In the genomic region with DNA sequence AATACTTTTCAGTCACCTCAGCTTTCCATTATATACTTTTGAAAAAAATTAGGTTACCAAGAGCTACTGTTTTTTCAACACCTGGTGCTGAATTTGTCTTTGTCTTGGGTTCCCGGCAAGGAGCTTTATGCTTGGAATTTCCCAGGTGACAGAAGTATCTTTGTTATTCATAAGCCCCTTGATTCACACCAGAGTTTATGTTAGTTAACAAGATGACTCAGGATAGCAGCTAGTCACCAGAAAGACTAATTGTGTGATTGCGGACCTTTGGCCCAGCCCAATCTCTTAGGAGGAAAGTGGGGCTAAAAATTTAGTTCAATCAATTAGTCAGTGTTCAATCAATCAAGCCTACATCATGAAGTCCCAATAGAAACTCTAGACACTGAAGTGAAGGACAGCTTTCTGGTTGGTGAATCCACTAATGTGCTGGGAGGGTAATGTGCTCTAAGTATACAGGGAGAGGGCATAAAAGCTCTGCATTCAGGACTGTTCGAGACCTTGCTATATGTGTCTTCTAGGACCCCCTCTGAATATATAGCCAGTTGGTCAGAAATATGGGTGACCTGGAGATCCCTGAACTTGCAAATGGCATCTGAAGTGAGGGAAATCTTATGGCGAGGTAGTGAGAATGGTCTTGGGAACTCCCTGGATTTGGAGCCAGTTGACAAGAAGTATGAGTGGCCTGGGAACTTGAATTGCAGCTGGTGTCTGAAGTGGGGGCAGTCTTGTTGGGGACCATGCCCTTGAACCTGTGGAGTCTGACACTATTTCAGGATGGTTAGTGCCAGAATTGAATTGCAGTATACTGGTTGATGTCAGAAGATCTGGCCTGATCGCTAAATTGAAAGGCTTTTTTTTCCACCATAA, we compare ENCODE assay signal across 13 cellular contexts. TPM values are rescaled to one million over a fixed set of nuclear protein-coding genes. Genes with fewer than 3 reads are reported as not detected.
DNase-seq lines count a peak whose midpoint lies in the region; ATAC-seq and TF ChIP-seq lines count a peak whose summit lies in the region.
"Had no signal": no experiment of that assay in that cellular context is flagged by ENCODE, and none has a peak within 500 bp of the region (broad histone marks: within the 10 kb centered on the region; RNA-seq: fewer than 3 reads in every experiment).

No MANE protein-coding gene starts in this region.

- CTCF ChIA-PET in activated naive CD4-positive, alpha-beta T cell treated with anti-CD3 and anti-CD28 coated beads for 36 hours (lab: Charles Lee) = interaction anchor here (0.7 to 5.5 kb wide), 11 partner anchors 8 to 258 kb away, joined by 3 to 47 read pairs (median 4); a partner anchor contains a TSS

- DNase-seq in activated naive CD4-positive, alpha-beta T cell treated with anti-CD3 and anti-CD28 coated beads for 36 hours = peak; percentile 44
- DNase-seq in activated naive CD4-positive, alpha-beta T cell treated with Interleukin-2 at 50 U/mL for 16 hours = no peak
- DNase-seq in midbrain (lab: John Stamatoyannopoulos, UW) = no peak
- DNase-seq: amniotic stem cell, BE2C, NCI-H2227 treated with DMSO at 0.1 percent for 48 hours, substantia nigra had no signal

- no peak for TF ChIP-seq CTCF in VCaP (conservative IDR thresholded peaks at IDR 0.05)

- intact Hi-C loops in activated naive CD4-positive, alpha-beta T cell treated with anti-CD3 and anti-CD28 coated beads for 36 hours (cut with micrococcal nuclease) = loop anchor here (1.0 kb wide), 2 partner anchors 16 to 25 kb away; a partner anchor contains a TSS

- H3K27me3 Mint-ChIP-seq in activated naive CD4-positive, alpha-beta T cell treated with anti-CD3 and anti-CD28 coated beads for 36 hours (ENCODE audit: low read depth) = no peaks in the 10 kb centered on the region

- H3K27ac ChIP-seq in VCaP = peak overlapping the region; percentile 20; the same call in 1 of the 2 replicates
- H3K27ac ChIP-seq in subcutaneous abdominal adipose tissue (ENCODE audit: low read depth, low read length) = peak overlapping the region; percentile 55

- H3K9ac ChIP-seq in iPS-15b (ENCODE audit: low read depth, low read length) (peak overlapping the region; percentile 14), subcutaneous abdominal adipose tissue (ENCODE audit: low read length in 5 of 5) (peak overlapping the region in 1 of 5 donors; percentile 60)

- H3K4me1 ChIP-seq in iPS-15b (ENCODE audit: control insufficient read depth, insufficient read depth, low read length) (peaks cover 15% of the 10 kb centered on the region), subcutaneous abdominal adipose tissue (ENCODE audit: control insufficient read depth in 5 of 5, insufficient read depth in 5 of 5, low read length in 5 of 5) (peaks cover 0 to 30% (median 20%) of the 10 kb centered on the region in 5 donors)
- H3K4me1 ChIP-seq: BE2C had no signal

- H3K27me3 ChIP-seq in iPS-15b (ENCODE audit: control insufficient read depth, insufficient read depth, low read length) (no peaks in the 10 kb centered on the region), subcutaneous abdominal adipose tissue (ENCODE audit: control insufficient read depth in 5 of 5, insufficient read depth in 4 of 5, low read length in 5 of 5) (no peaks in the 10 kb centered on the region)
- H3K27me3 ChIP-seq: BE2C had no signal

- H3K36me3 Mint-ChIP-seq in activated naive CD4-positive, alpha-beta T cell treated with anti-CD3 and anti-CD28 coated beads for 36 hours (ENCODE audit: low read depth) = peaks cover 27% of the 10 kb centered on the region

- H3K27ac Mint-ChIP-seq in activated naive CD4-positive, alpha-beta T cell treated with anti-CD3 and anti-CD28 coated beads for 36 hours = peak overlapping the region; percentile 62

- peaks cover 2% of the 10 kb centered on the region for H3K36me3 ChIP-seq in iPS-15b (ENCODE audit: control insufficient read depth, insufficient read depth, low read length)
- peaks cover 3 to 11% (median 7%) of the 10 kb centered on the region in 5 donors for H3K36me3 ChIP-seq in subcutaneous abdominal adipose tissue (ENCODE audit: control insufficient read depth in 5 of 5, insufficient read depth in 5 of 5, low read length in 5 of 5)

- H3K4me3 Mint-ChIP-seq in activated naive CD4-positive, alpha-beta T cell treated with anti-CD3 and anti-CD28 coated beads for 36 hours = no peak overlapping the region

- ATAC-seq in HG03025 (IDR thresholded peaks at IDR 0.05; ENCODE audit: low FRiP score, unreplicated experiment) = no peak
- no peak for ATAC-seq in HG02981 (IDR thresholded peaks at IDR 0.05; ENCODE audit: unreplicated experiment)

- H3K4me3 ChIP-seq in iPS-15b (ENCODE audit: low read depth, low read length) = no peak overlapping the region
- H3K4me3 ChIP-seq in subcutaneous abdominal adipose tissue (ENCODE audit: low read depth in 1 of 5, low read length in 5 of 5) = no peak overlapping the region
- H3K4me3 ChIP-seq: skin epidermis had no signal

- peaks cover 51% of the 10 kb centered on the region for H3K4me1 Mint-ChIP-seq in activated naive CD4-positive, alpha-beta T cell treated with anti-CD3 and anti-CD28 coated beads for 36 hours (ENCODE audit: low read depth)

- H3K9me3 ChIP-seq in iPS-15b (ENCODE audit: control insufficient read depth, insufficient read depth, low read length) (no peaks in the 10 kb centered on the region), subcutaneous abdominal adipose tissue (ENCODE audit: control insufficient read depth in 5 of 5, low read length in 5 of 5) (peaks cover 0 to 2% (median 0%) of the 10 kb centered on the region in 5 donors)
- H3K9me3 ChIP-seq: BE2C had no signal

- H3K9me3 Mint-ChIP-seq in activated naive CD4-positive, alpha-beta T cell treated with anti-CD3 and anti-CD28 coated beads for 36 hours = no peaks in the 10 kb centered on the region

RNA-seq across cellular contexts. Expression of a gene that starts 16.2 kb away (rescaled TPM):
- 10 to 100 TPM; 68.9 to 76.0 TPM for total RNA-seq in activated naive CD4-positive, alpha-beta T cell treated with anti-CD3 and anti-CD28 coated beads for 36 hours

RNA-seq across cellular contexts. Expression of a gene that starts 24.8 kb away (rescaled TPM):
- total RNA-seq in activated naive CD4-positive, alpha-beta T cell treated with anti-CD3 and anti-CD28 coated beads for 36 hours = 100 to 1,000 TPM; 577 to 592 TPM
